23 cellular contexts compared by ENCODE assay signal in genomic region chr5:113110117-113110516, GRCh38.
DNase-seq lines count a peak whose midpoint lies in the region; ATAC-seq, FAIRE-seq and TF ChIP-seq lines count a peak whose summit lies in the region.
"Had no signal": no experiment of that assay in that cellular context is flagged by ENCODE, and none has a peak within 500 bp of the region (broad histone marks: within the 10 kb centered on the region; RNA-seq: fewer than 3 reads in every experiment).

No MANE protein-coding gene starts in this region.

- 90% methylated on average over 6 of the region's 6 CpGs for WGBS in liver
- 75% methylated on average over 6 of the region's 6 CpGs for WGBS in HepG2 (ENCODE audit: low lambda C conversion rate)

- TF ChIP-seq EP300 in HepG2 (IDR thresholded peaks at IDR 0.05; ENCODE audit: low read depth in 2 of 2, low read length in 2 of 2) (no peak), HepG2 (CRISPR knock-in tag; IDR thresholded peaks at IDR 0.05; ENCODE audit: borderline replicate concordance) (no peak)

- no peaks in the 10 kb centered on the region for H3K9me3 ChIP-seq in liver (ENCODE audit: control insufficient read depth in 4 of 4, low read length in 3 of 4)
- no peaks in the 10 kb centered on the region for H3K9me3 ChIP-seq in HepG2 (ENCODE audit: low read length)
- no peaks in the 10 kb centered on the region for H3K9me3 ChIP-seq in A673 (ENCODE audit: low read depth, low read length, poor library complexity, severe bottlenecking)
- H3K9me3 ChIP-seq: A549 had no signal

- TF ChIP-seq RAD21 in liver (IDR thresholded peaks at IDR 0.05): no peak
- TF ChIP-seq RAD21 in HepG2 (CRISPR knock-in tag; IDR thresholded peaks at IDR 0.05): no peak

- intact Hi-C loops in HepG2 (cut with micrococcal nuclease; ENCODE audit: unreplicated experiment) (no loop called here), Right ventricle myocardium inferior (cut with DNase I) (no loop called here), A673 (cut with micrococcal nuclease; ENCODE audit: unreplicated experiment) (no loop called here)

- H3K4me1 ChIP-seq in liver (ENCODE audit: control insufficient read depth in 4 of 4, insufficient read depth in 4 of 4, low read length in 3 of 4) (peaks cover 9 to 34% (median 13%) of the 10 kb centered on the region in 4 donors), HepG2 (ENCODE audit: insufficient read depth, low read length) (peaks cover 6% of the 10 kb centered on the region), A673 (ENCODE audit: insufficient read depth, low read length, poor library complexity, severe bottlenecking) (no peaks in the 10 kb centered on the region)
- H3K4me1 ChIP-seq: A549; BLaER1 treated with 17β-estradiol and CSF1 and Interleukin-3, amounts not matched to agents 10 nM and 100 nM had no signal

- DNase-seq in HepG2 (ENCODE audit: low spot score) (no peak), mesothelial cell of epicardium (ENCODE audit: low spot score in 2 of 2, unreplicated experiment in 2 of 2) (no peak), progenitor cell of endocrine pancreas (ENCODE audit: low spot score, unreplicated experiment) (no peak), SHP77 (lab: John Stamatoyannopoulos, UW) (no peak), Right ventricle myocardium inferior (ENCODE audit: missing footprints) (no peak), A673 (ENCODE audit: low spot score) (no peak)
- DNase-seq: CD8-positive, alpha-beta T cell; COR-L47; DMS 273 treated with DMSO at 0.1 percent for 48 hours; DMS53; DND-41; EL; H9; IMR-90 had no signal

- CTCF ChIA-PET in HepG2 (lab: Yijun Ruan, JAX; ENCODE audit: low intra/inter-chr PET ratio, low total read pairs): no interaction called here
- CTCF ChIA-PET in A673 (lab: Charles Lee): no interaction called here

- H3K4me3 ChIP-seq in liver (ENCODE audit: low read depth in 1 of 3, low read length in 3 of 3): no peak overlapping the region
- H3K4me3 ChIP-seq in HepG2 (replicated peaks in 1 of 3; ENCODE audit: insufficient read depth in 1 of 3, low read depth in 2 of 3, low read length in 3 of 3): no peak overlapping the region
- H3K4me3 ChIP-seq in A673 (ENCODE audit: low read depth, low read length, poor library complexity, severe bottlenecking): no peak overlapping the region
- H3K4me3 ChIP-seq: A549; BLaER1 treated with 17β-estradiol and CSF1 and Interleukin-3, amounts not matched to agents 10 nM and 100 nM; GM12878 had no signal

- H3K4me3 Mint-ChIP-seq in mesothelial cell of epicardium (no peak overlapping the region), progenitor cell of endocrine pancreas (ENCODE audit: low read depth) (no peak overlapping the region)
- H3K4me3 Mint-ChIP-seq: B cell; CD8-positive, alpha-beta T cell; H9 had no signal

- H3K27me3 Mint-ChIP-seq in mesothelial cell of epicardium (ENCODE audit: low read depth) (no peaks in the 10 kb centered on the region), progenitor cell of endocrine pancreas (no peaks in the 10 kb centered on the region)

- ATAC-seq in HepG2 (no peak), esophagus mucosa (peak; percentile 60), Right ventricle myocardium inferior (no peak)
- ATAC-seq: A549; CD8-positive, alpha-beta T cell; GM12878 had no signal

- POLR2A ChIA-PET in HepG2 (lab: Yijun Ruan, JAX): no interaction called here
- POLR2A ChIA-PET in A673 (lab: Charles Lee; ENCODE audit: low non-redundant PET): no interaction called here

- no peaks in the 10 kb centered on the region for H3K27me3 ChIP-seq in liver (ENCODE audit: control insufficient read depth in 4 of 4, insufficient read depth in 4 of 4, low read length in 3 of 4)
- H3K27me3 ChIP-seq in HepG2 (ENCODE audit: control insufficient read depth in 1 of 2, insufficient read depth in 2 of 2, low read length in 2 of 2): no peaks in the 10 kb centered on the region
- H3K27me3 ChIP-seq in A673 (replicated peaks; ENCODE audit: insufficient read depth, low read depth, low read length, poor library complexity): no peaks in the 10 kb centered on the region
- H3K27me3 ChIP-seq: BLaER1 treated with 17β-estradiol and CSF1 and Interleukin-3, amounts not matched to agents 10 nM and 100 nM had no signal

- H3K9me3 Mint-ChIP-seq in mesothelial cell of epicardium (peaks cover 9% of the 10 kb centered on the region), progenitor cell of endocrine pancreas (ENCODE audit: low read depth) (no peaks in the 10 kb centered on the region)
- H3K9me3 Mint-ChIP-seq: CD8-positive, alpha-beta T cell had no signal

- no peak overlapping the region for H2AFZ ChIP-seq in HepG2 (ENCODE audit: low read length)

- H3K79me2 ChIP-seq in HepG2 (ENCODE audit: insufficient read depth, low read length): no peaks in the 10 kb centered on the region

- no peak for TF ChIP-seq POLR2A in HepG2 (IDR thresholded peaks at IDR 0.05; ENCODE audit: insufficient read depth in 1 of 2, low read depth in 2 of 2, low read length in 2 of 2)

- H3K27ac ChIP-seq in liver (ENCODE audit: low read depth in 1 of 2, low read length in 2 of 2) (peak overlapping the region; percentile 36 to 45), HepG2 (ENCODE audit: extremely low read length, insufficient read depth, low read length) (no peak overlapping the region), A673 (ENCODE audit: low read depth, low read length, poor library complexity, severe bottlenecking) (no peak overlapping the region)
- H3K27ac ChIP-seq: 22Rv1; A549; BLaER1 treated with 17β-estradiol and CSF1 and Interleukin-3, amounts not matched to agents 10 nM and 100 nM; HL-60 had no signal

- H3K4me1 Mint-ChIP-seq in mesothelial cell of epicardium (peaks cover 15% of the 10 kb centered on the region), progenitor cell of endocrine pancreas (ENCODE audit: low read depth) (peaks cover 5% of the 10 kb centered on the region)
- H3K4me1 Mint-ChIP-seq: B cell, H9 had no signal

- in situ Hi-C loops in HepG2 (cut with HindIII; ENCODE audit: extremely low pct_ligation_motif_present, low pct_unique_long_range_greater_than_20kb): no loop called here

- H3K36me3 Mint-ChIP-seq in mesothelial cell of epicardium (peaks cover 21% of the 10 kb centered on the region), progenitor cell of endocrine pancreas (ENCODE audit: insufficient read depth) (peaks cover 9% of the 10 kb centered on the region)

- H3K27ac Mint-ChIP-seq in mesothelial cell of epicardium: peak overlapping the region; percentile 68
- peak overlapping the region; percentile 62 for H3K27ac Mint-ChIP-seq in progenitor cell of endocrine pancreas
- H3K27ac Mint-ChIP-seq: B cell; CD8-positive, alpha-beta T cell; H9 had no signal

- H3K4me2 ChIP-seq in HepG2 (ENCODE audit: low read depth, low read length): no peak overlapping the region
- H3K4me2 ChIP-seq: A549; BLaER1 treated with 17β-estradiol and CSF1 and Interleukin-3, amounts not matched to agents 10 nM and 100 nM had no signal

- BruUV-seq in HepG2 (replicated peaks; lab: Mats Ljungman, UMichigan) (no TSS peak), A673 (replicated peaks; lab: Mats Ljungman, UMichigan) (no TSS peak)

- H3K36me3 ChIP-seq in liver (ENCODE audit: control insufficient read depth in 4 of 4, insufficient read depth in 3 of 4, low read depth in 1 of 4, low read length in 3 of 4) (peaks cover 0 to 6% (median under 1%) of the 10 kb centered on the region in 4 donors), HepG2 (replicated peaks in 1 of 2; ENCODE audit: control insufficient read depth in 1 of 2, insufficient read depth in 2 of 2, low read length in 2 of 2) (no peaks in the 10 kb centered on the region), A673 (ENCODE audit: insufficient read depth, low read length, poor library complexity, severe bottlenecking) (no peaks in the 10 kb centered on the region)

- H4K20me1 ChIP-seq in HepG2 (ENCODE audit: insufficient read depth, low read length): no peaks in the 10 kb centered on the region
- H4K20me1 ChIP-seq: BLaER1 treated with 17β-estradiol and CSF1 and Interleukin-3, amounts not matched to agents 10 nM and 100 nM had no signal

- no peak for FAIRE-seq in HepG2 (lab: Jason Lieb, UNC)
- FAIRE-seq: A549, GM12878, H1 had no signal

- no peak overlapping the region for H3K9ac ChIP-seq in liver (ENCODE audit: low read depth in 1 of 2, low read length in 2 of 2)
- H3K9ac ChIP-seq in HepG2 (ENCODE audit: insufficient read depth, low read depth, low read length): no peak overlapping the region
- H3K9ac ChIP-seq: BLaER1 treated with 17β-estradiol and CSF1 and Interleukin-3, amounts not matched to agents 10 nM and 100 nM had no signal

- no peak for TF ChIP-seq CTCF in liver (IDR thresholded peaks at IDR 0.05; ENCODE audit: low read depth, low read length, missing input control)
- TF ChIP-seq CTCF in HepG2 (CRISPR knock-in tag; IDR thresholded peaks at IDR 0.05): no peak
- TF ChIP-seq CTCF in mesothelial cell of epicardium (IDR thresholded peaks at IDR 0.05; ENCODE audit: unreplicated experiment): no peak
- no peak for TF ChIP-seq CTCF in progenitor cell of endocrine pancreas (IDR thresholded peaks at IDR 0.05; ENCODE audit: unreplicated experiment)
- TF ChIP-seq CTCF in A673 (conservative IDR thresholded peaks at IDR 0.05; ENCODE audit: low read depth, low read length): no peak

TF ChIP-seq in liver, 16 proteins besides CTCF, POLR2A, EP300 and RAD21 (continues in another document):
- TF ChIP-seq, protein P1, sequence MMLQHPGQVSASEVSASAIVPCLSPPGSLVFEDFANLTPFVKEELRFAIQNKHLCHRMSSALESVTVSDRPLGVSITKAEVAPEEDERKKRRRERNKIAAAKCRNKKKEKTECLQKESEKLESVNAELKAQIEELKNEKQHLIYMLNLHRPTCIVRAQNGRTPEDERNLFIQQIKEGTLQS (IDR thresholded peaks at IDR 0.05): no peak

TF ChIP-seq in HepG2, 621 proteins besides CTCF, POLR2A, EP300 and RAD21 (continues in another document):
- TF ChIP-seq ZNF577 (CRISPR knock-in tag; IDR thresholded peaks at IDR 0.05; ENCODE audit: borderline replicate concordance, low read depth) (no peak), TCF12 (IDR thresholded peaks at IDR 0.05) (no peak), TCF12 (CRISPR knock-in tag; IDR thresholded peaks at IDR 0.05) (no peak), SP5 (CRISPR knock-in tag; IDR thresholded peaks at IDR 0.05; ENCODE audit: borderline replicate concordance, low read depth) (no peak), ZNF296 (CRISPR knock-in tag; conservative IDR thresholded peaks at IDR 0.05) (no peak), HNRNPLL (IDR thresholded peaks at IDR 0.05; ENCODE audit: low read depth, low read length, poor library complexity, severe bottlenecking) (no peak), SRSF1 (optimal IDR thresholded peaks at IDR 0.05; ENCODE audit: low read depth, low read length) (no peak)
- TF ChIP-seq, protein P2, sequence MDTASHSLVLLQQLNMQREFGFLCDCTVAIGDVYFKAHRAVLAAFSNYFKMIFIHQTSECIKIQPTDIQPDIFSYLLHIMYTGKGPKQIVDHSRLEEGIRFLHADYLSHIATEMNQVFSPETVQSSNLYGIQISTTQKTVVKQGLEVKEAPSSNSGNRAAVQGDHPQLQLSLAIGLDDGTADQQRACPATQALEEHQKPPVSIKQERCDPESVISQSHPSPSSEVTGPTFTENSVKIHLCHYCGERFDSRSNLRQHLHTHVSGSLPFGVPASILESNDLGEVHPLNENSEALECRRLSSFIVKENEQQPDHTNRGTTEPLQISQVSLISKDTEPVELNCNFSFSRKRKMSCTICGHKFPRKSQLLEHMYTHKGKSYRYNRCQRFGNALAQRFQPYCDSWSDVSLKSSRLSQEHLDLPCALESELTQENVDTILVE (CRISPR knock-in tag; IDR thresholded peaks at IDR 0.05): no peak

Comparison
In these comparisons a context has a peak if more than half of its experiments do, and no peak if none do; other contexts are left out.
1. H3K27ac ChIP-seq: peak in liver (2 of 2); none in HepG2 (single experiment) and A673 (single experiment).